23 cellular contexts compared by ENCODE assay signal in genomic region chr6:36636283-36636682, GRCh38. TPM values are rescaled to one million over a fixed set of nuclear protein-coding genes. Genes with fewer than 3 reads are reported as not detected.
DNase-seq lines count a peak whose midpoint lies in the region; ATAC-seq, FAIRE-seq and TF ChIP-seq lines count a peak whose summit lies in the region.
"Had no signal": no experiment of that assay in that cellular context is flagged by ENCODE, and none has a peak within 500 bp of the region (broad histone marks: within the 10 kb centered on the region; RNA-seq: fewer than 3 reads in every experiment).

No MANE protein-coding gene starts in this region.

- H3K27me3 ChIP-seq in mammary epithelial cell (ENCODE audit: insufficient read depth, low read length) (peaks cover 3% of the 10 kb centered on the region), K562 (ENCODE audit: control insufficient read depth in 2 of 2, insufficient read depth in 2 of 2, low read length in 2 of 2) (peaks cover 22% of the 10 kb centered on the region in 2 experiments), spleen (replicated peaks in 1 of 7) (no peaks in the 10 kb centered on the region), dorsolateral prefrontal cortex (no peaks in the 10 kb centered on the region)
- H3K27me3 ChIP-seq: Peyer's patch had no signal

- H4K20me1 ChIP-seq in mammary epithelial cell (ENCODE audit: insufficient read depth, low read length) (no peaks in the 10 kb centered on the region), K562 (replicated peaks; ENCODE audit: control insufficient read depth, insufficient read depth, low read length) (0 out of 2 replicates have a peak, but pooled peaks cover 4% of the 10 kb centered on the region)

- H3K27ac Mint-ChIP-seq in MCF 10A (ENCODE audit: low read depth, unreplicated experiment): peak overlapping the region; percentile 31
- H3K27ac Mint-ChIP-seq: HFFc6 had no signal

- no peak for ATAC-seq in K562
- ATAC-seq in left ventricle myocardium superior: no peak

- in situ Hi-C loops in mammary epithelial cell (cut with MboI; ENCODE audit: low sequenced_read_pairs in 2 of 2): no loop called here
- in situ Hi-C loops in K562 (cut with MboI): no loop called here

- no peaks in the 10 kb centered on the region for H3K27me3 Mint-ChIP-seq in MCF 10A (ENCODE audit: insufficient read depth, unreplicated experiment)

- no peaks in the 10 kb centered on the region for H3K9me1 ChIP-seq in K562 (ENCODE audit: control insufficient read depth, insufficient read depth, low read length)

- H3K9me3 ChIP-seq in mammary epithelial cell (replicated peaks; ENCODE audit: insufficient read depth, low read length) (no peaks in the 10 kb centered on the region), K562 (replicated peaks; ENCODE audit: control insufficient read depth, insufficient read depth, low read depth, low read length) (no peaks in the 10 kb centered on the region), spleen (no peaks in the 10 kb centered on the region)
- H3K9me3 ChIP-seq: Peyer's patch had no signal

- peaks cover 6% of the 10 kb centered on the region for H3K4me1 Mint-ChIP-seq in MCF 10A (ENCODE audit: insufficient read depth, unreplicated experiment)

- no peak for TF ChIP-seq EP300 in K562 (IDR thresholded peaks at IDR 0.05; ENCODE audit: low read length)

- H3K4me2 ChIP-seq in mammary epithelial cell (ENCODE audit: insufficient read depth, low read depth, low read length): no peak overlapping the region
- no peak overlapping the region for H3K4me2 ChIP-seq in K562 (ENCODE audit: insufficient read depth, low read length)

- TF ChIP-seq POLR2A in K562 (conservative IDR thresholded peaks at IDR 0.05): no peak
- TF ChIP-seq POLR2A in spleen (IDR thresholded peaks at IDR 0.05): no peak

- H3K79me2 ChIP-seq in mammary epithelial cell (ENCODE audit: insufficient read depth, low read length) (no peaks in the 10 kb centered on the region), K562 (ENCODE audit: control insufficient read depth, insufficient read depth, low read length) (no peaks in the 10 kb centered on the region)

- no peak for DNase-seq in MCF 10A (ENCODE audit: unreplicated experiment)
- no peak for DNase-seq in mammary epithelial cell
- no peak for DNase-seq in K562 (ENCODE audit: extremely low read depth in 1 of 4, low spot score in 3 of 4)
- peak; percentile 70 for DNase-seq in left ventricle myocardium superior
- DNase-seq in spleen: peak; percentile 56
- no peak for DNase-seq in NCI-H2107 (lab: John Stamatoyannopoulos, UW)
- no peak for DNase-seq in NCI-H1694 (lab: John Stamatoyannopoulos, UW)
- no peak for DNase-seq in dorsolateral prefrontal cortex
- DNase-seq: 8988T, AML-193, DMS79, HFFc6, KBM-7, NCI-H1092, NCI-H1436 treated with DMSO at 0.1 percent for 48 hours, NCI-H2029 treated with DMSO at 0.1 percent for 48 hours, NCI-H2171, NCI-H345, NCI-H524, NCI-H774, Peyer's patch had no signal

- CTCF ChIA-PET in MCF 10A (lab: Yijun Ruan, JAX) (interaction anchor here (0.6 to 1.3 kb wide), 2 partner anchors 11 to 12 kb away, joined by 4 to 5 read pairs; no protein-coding TSS in a partner anchor), mammary epithelial cell (lab: Charles Lee; ENCODE audit: low non-redundant PET) (no interaction called here), K562 (lab: Yijun Ruan, JAX; ENCODE audit: low intra/inter-chr PET ratio) (no interaction called here)

- dilution Hi-C loops in mammary epithelial cell (cut with HindIII; ENCODE audit: low sequenced_read_pairs): no loop called here

- H3K36me3 ChIP-seq in mammary epithelial cell (ENCODE audit: insufficient read depth, low read length) (no peaks in the 10 kb centered on the region), K562 (ENCODE audit: control insufficient read depth, insufficient read depth, low read length) (no peaks in the 10 kb centered on the region), spleen (no peaks in the 10 kb centered on the region)
- H3K36me3 ChIP-seq: Peyer's patch had no signal

- no peaks in the 10 kb centered on the region for H3K9me3 Mint-ChIP-seq in MCF 10A (ENCODE audit: unreplicated experiment)
- H3K9me3 Mint-ChIP-seq: HFFc6 had no signal

- TF ChIP-seq CTCF in MCF 10A (IDR thresholded peaks at IDR 0.05; ENCODE audit: unreplicated experiment) (no peak), mammary epithelial cell (conservative IDR thresholded peaks at IDR 0.05 in 1 of 2, IDR thresholded peaks at IDR 0.05 in 1 of 2; ENCODE audit: extremely low read depth in 1 of 2, insufficient read depth in 1 of 2, low read depth in 1 of 2, low read length in 2 of 2) (no peak), K562 (IDR thresholded peaks at IDR 0.05 in 2 of 3, conservative IDR thresholded peaks at IDR 0.05 in 1 of 3; ENCODE audit: insufficient read depth in 2 of 3, low read depth in 1 of 3, low read length in 3 of 3) (no peak), spleen (IDR thresholded peaks at IDR 0.05 in 8 of 11, conservative IDR thresholded peaks at IDR 0.05 in 3 of 11) (no peak), dorsolateral prefrontal cortex (IDR thresholded peaks at IDR 0.05 in 54 of 56, conservative IDR thresholded peaks at IDR 0.05 in 2 of 56; ENCODE audit: low read depth in 1 of 56, partially characterized antibody in 56 of 56) (no peak)

- TF ChIP-seq RAD21 in K562 (CRISPR knock-in tag; conservative IDR thresholded peaks at IDR 0.05 in 1 of 2, IDR thresholded peaks at IDR 0.05 in 1 of 2): no peak

- intact Hi-C loops in MCF 10A (cut with micrococcal nuclease): no loop called here
- intact Hi-C loops in mammary epithelial cell (cut with micrococcal nuclease): no loop called here
- intact Hi-C loops in K562 (cut with micrococcal nuclease): no loop called here
- intact Hi-C loops in left ventricle myocardium superior (cut with micrococcal nuclease): no loop called here
- intact Hi-C loops in spleen (cut with DNase I; ENCODE audit: low total_unique reads): no loop called here
- intact Hi-C loops in dorsolateral prefrontal cortex (cut with DNase I): no loop called here

- H3K4me1 ChIP-seq in mammary epithelial cell (ENCODE audit: insufficient read depth, low read length) (no peaks in the 10 kb centered on the region), K562 (replicated peaks in 1 of 2; ENCODE audit: control insufficient read depth in 2 of 2, insufficient read depth in 2 of 2, low read length in 2 of 2) (no peaks in the 10 kb centered on the region; a peak in 2 of 5 replicates), spleen (peaks cover 0 to under 1% (median 0%) of the 10 kb centered on the region in 6 donors)

- H3K9ac ChIP-seq in mammary epithelial cell (ENCODE audit: insufficient read depth, low read length) (no peak overlapping the region), K562 (ENCODE audit: insufficient read depth in 1 of 2, low read depth in 2 of 2, low read length in 2 of 2) (no peak overlapping the region)

- POLR2A ChIA-PET in MCF 10A (lab: Yijun Ruan, JAX) (interaction anchor here (0.6 to 0.9 kb wide), 2 partner anchors 44 to 59 kb away, joined by 4 read pairs; no protein-coding TSS in a partner anchor), K562 (lab: Yijun Ruan, JAX) (interaction anchor here (0.8 to 1.8 kb wide), 2 partner anchors 28 to 499 kb away, joined by 4 to 6 read pairs; no protein-coding TSS in a partner anchor)

- no peak overlapping the region for H3K4me3 ChIP-seq in mammary epithelial cell (replicated peaks in 1 of 3; ENCODE audit: insufficient read depth in 1 of 3, low read depth in 2 of 3, low read length in 3 of 3)
- no peak overlapping the region for H3K4me3 ChIP-seq in K562
- H3K4me3 ChIP-seq in spleen: no peak overlapping the region
- H3K4me3 ChIP-seq in dorsolateral prefrontal cortex: no peak overlapping the region
- H3K4me3 ChIP-seq: Peyer's patch had no signal

- no peaks in the 10 kb centered on the region for H3K36me3 Mint-ChIP-seq in MCF 10A (ENCODE audit: insufficient read depth, unreplicated experiment)

- no peak overlapping the region for H3K27ac ChIP-seq in mammary epithelial cell (ENCODE audit: insufficient read depth, low read depth, low read length)
- no peak overlapping the region for H3K27ac ChIP-seq in K562 (ENCODE audit: extremely low read depth, low read depth, low read length)
- peak overlapping the region in 4 of 8 donors; percentile 28 to 57 (median 50) for H3K27ac ChIP-seq in spleen
- H3K27ac ChIP-seq in dorsolateral prefrontal cortex: no peak overlapping the region
- H3K27ac ChIP-seq: Peyer's patch had no signal

- BruUV-seq in MCF 10A (replicated peaks; lab: Mats Ljungman, UMichigan): no TSS peak
- no TSS peak for BruUV-seq in mammary epithelial cell (replicated peaks; lab: Mats Ljungman, UMichigan)
- BruUV-seq in K562 (replicated peaks; lab: Mats Ljungman, UMichigan): no TSS peak

- FAIRE-seq in K562 (lab: Jason Lieb, UNC): no peak
- FAIRE-seq: D721Med, H54 had no signal

- 67% methylated on average over 5 of the region's 5 CpGs for WGBS in mammary epithelial cell (ENCODE audit: low coverage, missing lambda C conversion rate)
- WGBS in K562 (ENCODE audit: insufficient coverage, low coverage, missing lambda C conversion rate): 8% methylated on average over 5 of the region's 5 CpGs
- 59 to 75% (median 68%) methylated on average over 5 of the region's 5 CpGs for WGBS in spleen, 5 donors

- H3K4me3 Mint-ChIP-seq in MCF 10A (ENCODE audit: unreplicated experiment): no peak overlapping the region
- H3K4me3 Mint-ChIP-seq: HFFc6 had no signal

- no peak overlapping the region for H2AFZ ChIP-seq in mammary epithelial cell (ENCODE audit: low read depth, low read length)
- H2AFZ ChIP-seq in K562 (ENCODE audit: low read depth, low read length): no peak overlapping the region

RNA-seq across cellular contexts. Expression of gene SRSF3, which starts 42.1 kb away (rescaled TPM):
- total RNA-seq in MCF 10A (2022) (364 and 479 TPM in 2 replicates), mammary epithelial cell (100 to 1,000 TPM; 167 to 323 TPM), K562 (2014; rRNA removed) (251 and 341 TPM in 2 replicates), K562 (2014; rRNA removed; fragmentation: Illumina TruSeq; extraction: Trizol) (537 and 645 TPM in 2 replicates), K562 (2015; rRNA removed; fragmentation: Illumina TruSeq; extraction: Trizol) (344 and 365 TPM in 2 replicates), K562 (2021) (477 and 495 TPM in 2 replicates), left ventricle myocardium superior (123 TPM), spleen (100 to 1,000 TPM in 6 of 7 donors, 10 to 100 TPM in 1; 93.8 to 271 (median 215) TPM), dorsolateral prefrontal cortex (100 to 1,000 TPM; 108 to 194 (median 145) TPM)
- polyA plus RNA-seq in mammary epithelial cell (394 TPM), K562 (2011; rRNA removed) (333 and 518 TPM in 2 replicates), K562 (2014; fragmentation: Illumina TruSeq; extraction: Trizol) (337 and 448 TPM in 2 replicates), K562 (2014; fragmentation: Nextera tagmentation; extraction: Ambion mirVana) (1,000 to 10,000 TPM in 1 of 2 experiments, 100 to 1,000 TPM in 1; 955 to 1,200 TPM), K562 (2014; rRNA removed) (534 and 652 TPM in 2 replicates), spleen (100 to 1,000 TPM; 121 to 224 (median 173) TPM)
- 185 TPM for polyA minus RNA-seq in mammary epithelial cell
- 228 and 415 TPM in 2 replicates for total RNA-seq in K562 (2011; cell fraction: chromatin; rRNA removed; ENCODE audit: low replicate concordance)
- 155 and 159 TPM in 2 replicates for total RNA-seq in K562 (2011; cell fraction: nucleolus; rRNA removed)
- 295 and 337 TPM in 2 replicates for total RNA-seq in K562 (2011; cell fraction: nucleoplasm; rRNA removed)
- polyA plus RNA-seq in K562 (2011; cell fraction: cytosol; rRNA removed): 407 and 505 TPM in 2 replicates
- polyA plus RNA-seq in K562 (2011; cell fraction: nucleus; rRNA removed): 332 and 369 TPM in 2 replicates
- polyA plus RNA-seq in K562 (2012): 333 and 367 TPM in 2 replicates
- polyA minus RNA-seq in K562 (2011; rRNA and poly(A)+ RNA removed): 453 and 564 TPM in 2 replicates
- polyA minus RNA-seq in K562 (2011; cell fraction: cytosol; rRNA and poly(A)+ RNA removed): 130 and 151 TPM in 2 replicates
- polyA minus RNA-seq in K562 (2011; cell fraction: nucleus; rRNA and poly(A)+ RNA removed): 191 and 286 TPM in 2 replicates

RNA-seq across cellular contexts. Expression of gene CDKN1A, which starts 42.2 kb away (rescaled TPM):
- total RNA-seq in MCF 10A (2022) (407 and 489 TPM in 2 replicates), mammary epithelial cell (100 to 1,000 TPM; 687 to 707 TPM), K562 (2014; rRNA removed) (5.1 and 5.6 TPM in 2 replicates), K562 (2014; rRNA removed; fragmentation: Illumina TruSeq; extraction: Trizol) (2.5 and 3.3 TPM in 2 replicates), K562 (2015; rRNA removed; fragmentation: Illumina TruSeq; extraction: Trizol) (2.1 TPM in 2 replicates), K562 (2021) (7.3 and 8.1 TPM in 2 replicates), left ventricle myocardium superior (40.0 TPM), spleen (10 to 100 TPM; 26.5 to 58.5 (median 32.8) TPM), dorsolateral prefrontal cortex (100 to 1,000 TPM in 9 of 120 experiments, 10 to 100 TPM in 110, 1 to 10 TPM in 1; 8.3 to 193 (median 29.3) TPM)
- polyA plus RNA-seq in mammary epithelial cell (414 TPM), K562 (2011; rRNA removed) (7.6 and 9.2 TPM in 2 replicates), K562 (2014; fragmentation: Illumina TruSeq; extraction: Trizol) (5.8 and 7.7 TPM in 2 replicates), K562 (2014; fragmentation: Nextera tagmentation; extraction: Ambion mirVana) (under 1 TPM; 0.25 to 0.49 TPM), K562 (2014; rRNA removed) (5.9 and 7.0 TPM in 2 replicates), spleen (10 to 100 TPM; 10.7 to 18.4 (median 11.9) TPM)
- polyA minus RNA-seq in mammary epithelial cell: 451 TPM
- total RNA-seq in K562 (2011; cell fraction: chromatin; rRNA removed; ENCODE audit: low replicate concordance): 2.3 and 8.5 TPM in 2 replicates
- 6.4 and 8.2 TPM in 2 replicates for total RNA-seq in K562 (2011; cell fraction: nucleolus; rRNA removed)
- 5.9 and 9.0 TPM in 2 replicates for total RNA-seq in K562 (2011; cell fraction: nucleoplasm; rRNA removed)
- 10.9 and 18.9 TPM in 2 replicates for polyA plus RNA-seq in K562 (2011; cell fraction: cytosol; rRNA removed)
- polyA plus RNA-seq in K562 (2011; cell fraction: nucleus; rRNA removed): 9.1 and 12.7 TPM in 2 replicates
- polyA plus RNA-seq in K562 (2012): 8.9 and 18.7 TPM in 2 replicates
- 2.5 and 3.7 TPM in 2 replicates for polyA minus RNA-seq in K562 (2011; rRNA and poly(A)+ RNA removed)
- 3.7 and 5.2 TPM in 2 replicates for polyA minus RNA-seq in K562 (2011; cell fraction: cytosol; rRNA and poly(A)+ RNA removed)
- polyA minus RNA-seq in K562 (2011; cell fraction: nucleus; rRNA and poly(A)+ RNA removed): 3.1 and 4.0 TPM in 2 replicates

Comparison
In these comparisons a context has a peak if more than half of its experiments do, and no peak if none do; other contexts are left out.
1. DNase-seq: peak in left ventricle myocardium superior (single experiment) and spleen (single experiment); none in MCF 10A (single experiment), mammary epithelial cell (single experiment), K562 (0 of 4), NCI-H2107 (single experiment), NCI-H1694 (single experiment) and dorsolateral prefrontal cortex (0 of 10).